In the genomic region with DNA sequence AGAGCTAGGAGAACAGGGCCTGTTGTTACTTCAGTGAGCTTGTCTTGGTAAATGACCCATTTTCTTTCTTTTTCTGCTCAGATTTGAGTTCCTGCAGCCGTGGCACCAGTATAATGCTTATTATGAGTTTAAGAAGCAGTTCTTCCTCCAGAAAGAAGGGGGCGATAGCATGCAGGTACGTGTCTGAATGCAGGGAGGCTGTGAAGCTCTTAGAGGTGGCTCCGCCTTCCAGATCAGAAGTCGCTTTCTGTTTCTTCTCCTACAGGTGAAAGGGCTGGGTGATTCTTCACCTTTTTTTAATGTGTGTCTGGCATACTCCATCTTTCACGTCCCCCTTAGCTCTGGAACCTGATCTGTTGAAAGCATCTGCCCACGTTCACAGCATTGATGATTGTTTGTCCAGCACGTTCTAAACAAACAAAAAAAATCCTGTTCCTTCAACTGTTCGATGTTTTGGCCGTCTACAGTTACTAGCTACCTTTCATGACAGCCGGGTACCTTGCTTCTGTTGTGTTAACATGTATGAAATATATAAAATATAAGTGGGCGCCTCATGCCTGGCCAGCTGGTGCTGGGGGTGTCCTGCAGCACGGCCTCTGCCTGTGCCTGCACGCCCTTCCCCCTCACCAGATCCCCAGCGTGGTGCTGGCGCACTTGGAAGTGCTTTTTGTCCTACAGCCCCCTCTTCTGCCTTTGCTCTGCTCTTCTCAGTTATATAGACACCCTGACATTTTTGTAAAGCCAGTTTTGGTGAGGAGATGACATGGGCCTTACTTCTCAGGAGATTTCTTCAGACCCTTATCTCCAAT, we compare ENCODE assay signal across 9 cellular contexts. TPM values are rescaled to one million over a fixed set of nuclear protein-coding genes. Genes with fewer than 3 reads are reported as not detected.
DNase-seq lines count a peak whose midpoint lies in the region; ATAC-seq, FAIRE-seq and TF ChIP-seq lines count a peak whose summit lies in the region.
"Had no signal": no experiment of that assay in that cellular context is flagged by ENCODE, and none has a peak within 500 bp of the region (broad histone marks: within the 10 kb centered on the region; RNA-seq: fewer than 3 reads in every experiment).

No MANE protein-coding gene starts in this region.

- no peak overlapping the region for H2BK120ac ChIP-seq in H1 (replicated peaks; ENCODE audit: low read depth, low read length)

- H3K9me3 ChIP-seq in H1 (ENCODE audit: insufficient read depth in 2 of 2, low read depth in 1 of 2, low read length in 1 of 2) (no peaks in the 10 kb centered on the region), upper lobe of right lung (no peaks in the 10 kb centered on the region), tibial artery (no peaks in the 10 kb centered on the region)

- no peaks in the 10 kb centered on the region; the same call in 1 of the 2 replicates for H3K79me1 ChIP-seq in H1 (ENCODE audit: low read depth, low read length)

- H3K9ac ChIP-seq in H1 (replicated peaks in 1 of 4; ENCODE audit: extremely low read depth in 1 of 4, low read depth in 3 of 4, low read length in 3 of 4), result no peak overlapping the region

- H3K23me2 ChIP-seq in H1 (ENCODE audit: low read depth, low read length), result no peaks in the 10 kb centered on the region

- H4K5ac ChIP-seq in H1 (ENCODE audit: insufficient read length, low read depth, low read length), result no peak overlapping the region

- no peak overlapping the region for H2BK5ac ChIP-seq in H1 (ENCODE audit: low read depth, low read length)

- no peak overlapping the region for H2AFZ ChIP-seq in H1 (ENCODE audit: low read length)

- FAIRE-seq in H1 (lab: Jason Lieb, UNC), result peak; percentile 97

- intact Hi-C loops in upper lobe of right lung (cut with DNase I), result no loop called here
- intact Hi-C loops in tibial artery (cut with DNase I; ENCODE audit: low total_unique reads), result no loop called here

- H4K91ac ChIP-seq in H1 (replicated peaks; ENCODE audit: insufficient read length, low read length), result no peak overlapping the region

- H2BK15ac ChIP-seq in H1 (ENCODE audit: low read length), result no peak overlapping the region

- DNase-seq in NCI-H2171 treated with DMSO at 0.1 percent for 48 hours (lab: John Stamatoyannopoulos, UW) (peak; percentile 58), NCI-H2171 (lab: John Stamatoyannopoulos, UW) (no peak), RWPE1 (ENCODE audit: low spot score) (peak; percentile 25), H1 (ENCODE audit: low read depth in 1 of 2, low spot score in 2 of 2) (no peak), upper lobe of right lung (no peak), tibial artery (no peak)

- H2AK5ac ChIP-seq in H1 (ENCODE audit: low read depth, low read length), result no peak overlapping the region

- POLR2A ChIA-PET in RWPE1 (lab: Yijun Ruan, JAX; ENCODE audit: low non-redundant PET) (no interaction called here), H1 (lab: Charles Lee; ENCODE audit: partially characterized antibody) (interaction anchor here (1.1 to 1.5 kb wide), 4 partner anchors 9 to 75 kb away, joined by 3 to 6 read pairs (median 4); partner anchors contain the start of gene MMP17)

- H3K56ac ChIP-seq in H1 (replicated peaks; ENCODE audit: insufficient read length, low read depth, low read length), result no peak overlapping the region

- no peak overlapping the region for H3K4ac ChIP-seq in H1 (replicated peaks; ENCODE audit: insufficient read length, low read depth, low read length)

- no peak overlapping the region for H3K4me2 ChIP-seq in H1 (ENCODE audit: insufficient read depth in 1 of 2, low read depth in 2 of 2, low read length in 2 of 2)

- H2BK20ac ChIP-seq in H1 (ENCODE audit: low read length), result no peak overlapping the region

- H4K8ac ChIP-seq in H1 (ENCODE audit: extremely low read depth, insufficient read depth, low read length), result no peak overlapping the region

- peaks cover 0 to 3% of the 10 kb centered on the region in 2 experiments for H4K20me1 ChIP-seq in H1 (replicated peaks in 1 of 2; ENCODE audit: control insufficient read depth in 1 of 2, insufficient read depth in 2 of 2, low read length in 2 of 2)

- no peak overlapping the region for H3K23ac ChIP-seq in H1 (ENCODE audit: insufficient read length)

- H3K36me3 ChIP-seq in H1 (ENCODE audit: control insufficient read depth in 2 of 4, insufficient read depth in 4 of 4, low read length in 3 of 4), result peaks cover 11 to 53% (median 35%) of the 10 kb centered on the region in 4 experiments
- peaks cover 79% of the 10 kb centered on the region for H3K36me3 ChIP-seq in upper lobe of right lung
- H3K36me3 ChIP-seq in tibial artery, result peaks cover 65 to 95% (median 73%) of the 10 kb centered on the region in 3 donors

- no peak overlapping the region for H2BK12ac ChIP-seq in H1 (ENCODE audit: low read depth, low read length)

- peak; percentile 58 to 67 for TF ChIP-seq RAD21 in H1 (IDR thresholded peaks at IDR 0.05 in 1 of 2, conservative IDR thresholded peaks at IDR 0.05 in 1 of 2; ENCODE audit: low read depth in 2 of 2, low read length in 2 of 2)

- peak; percentile 26; the same call in 1 of the 2 replicates for TF ChIP-seq CTCF in RWPE1 (conservative IDR thresholded peaks at IDR 0.05; ENCODE audit: low read depth)
- peak; percentile 54 to 85 (median 64) for TF ChIP-seq CTCF in H1 (IDR thresholded peaks at IDR 0.05; ENCODE audit: control extremely low read depth in 1 of 3, insufficient read depth in 1 of 3, low read depth in 1 of 3, low read length in 3 of 3)
- TF ChIP-seq CTCF in upper lobe of right lung (IDR thresholded peaks at IDR 0.05), result peak; percentile 26
- no peak for TF ChIP-seq CTCF in tibial artery (IDR thresholded peaks at IDR 0.05)

- no peak for TF ChIP-seq POLR2A in H1 (IDR thresholded peaks at IDR 0.05; ENCODE audit: control extremely low read depth in 1 of 2, low read depth in 2 of 2, low read length in 2 of 2)

- WGBS in H1 (ENCODE audit: extremely low coverage in 1 of 2, insufficient coverage in 1 of 2, insufficient read length in 1 of 2, insufficient replicate concordance in 2 of 2, low coverage in 1 of 2, low lambda C conversion rate in 2 of 2, missing lambda C conversion rate in 1 of 2), 2 experiments, result 90% methylated on average over 16 of the region's 16 CpGs; no CpG with 5 or more reads in 1 of the 2 experiments

- ATAC-seq in HG03108 (IDR thresholded peaks at IDR 0.05; ENCODE audit: unreplicated experiment), result peak; percentile 58
- no peak for ATAC-seq in upper lobe of right lung
- no peak for ATAC-seq in HG02852 (IDR thresholded peaks at IDR 0.05; ENCODE audit: unreplicated experiment)

- H3K27ac ChIP-seq in RWPE1, result no peak overlapping the region
- no peak overlapping the region for H3K27ac ChIP-seq in H1 (ENCODE audit: low read depth, low read length)
- no peak overlapping the region for H3K27ac ChIP-seq in upper lobe of right lung
- no peak overlapping the region for H3K27ac ChIP-seq in tibial artery
- H3K27ac ChIP-seq: skin epidermis had no signal

- no peak for TF ChIP-seq EP300 in H1 (IDR thresholded peaks at IDR 0.05; ENCODE audit: borderline replicate concordance in 1 of 2, low read depth in 2 of 2, low read length in 2 of 2)

- 0 out of 4 replicates have a peak, but pooled peaks cover 0 to 4% of the 10 kb centered on the region in 2 experiments for H3K79me2 ChIP-seq in H1 (ENCODE audit: control insufficient read depth in 1 of 2, insufficient read depth in 2 of 2, low read length in 2 of 2)

- H3K27me3 ChIP-seq in H1 (replicated peaks in 1 of 4; ENCODE audit: control insufficient read depth in 3 of 4, extremely low read depth in 1 of 4, insufficient read depth in 3 of 4, low read length in 3 of 4), result no peaks in the 10 kb centered on the region
- no peaks in the 10 kb centered on the region for H3K27me3 ChIP-seq in upper lobe of right lung
- H3K27me3 ChIP-seq in tibial artery, result no peaks in the 10 kb centered on the region

- peaks cover 3 to 21% (median 10%) of the 10 kb centered on the region in 4 experiments for H3K4me1 ChIP-seq in H1 (replicated peaks in 1 of 4; ENCODE audit: control insufficient read depth in 3 of 4, insufficient read depth in 4 of 4, low read length in 3 of 4)
- no peaks in the 10 kb centered on the region for H3K4me1 ChIP-seq in upper lobe of right lung
- H3K4me1 ChIP-seq in tibial artery, result no peaks in the 10 kb centered on the region

- H3K18ac ChIP-seq in H1 (ENCODE audit: extremely low read depth, low read length), result no peak overlapping the region

- H3K4me3 ChIP-seq in H1 (ENCODE audit: extremely low read depth in 1 of 4, insufficient read depth in 2 of 4, low read depth in 3 of 4, low read length in 4 of 4) (no peak overlapping the region), upper lobe of right lung (no peak overlapping the region), tibial artery (no peak overlapping the region)
- H3K4me3 ChIP-seq: skin epidermis had no signal

- CTCF ChIA-PET in RWPE1 (lab: Yijun Ruan, JAX) (interaction anchor here (0.7 to 1.5 kb wide), 3 partner anchors 11 to 944 kb away, joined by 3 to 5 read pairs (median 5); no protein-coding TSS in a partner anchor), H1 (lab: Charles Lee; ENCODE audit: partially characterized antibody) (interaction anchor here (0.5 to 4.2 kb wide), 31 partner anchors 9 to 640 kb away, joined by 3 to 56 read pairs (median 4); partner anchors contain the start of gene SFSWAP)

- H3K14ac ChIP-seq in H1 (ENCODE audit: insufficient read length), result no peak overlapping the region

TF ChIP-seq in H1, 55 proteins besides CTCF, POLR2A, EP300 and RAD21 (continues in another document):
- TF ChIP-seq SP4 (IDR thresholded peaks at IDR 0.05; ENCODE audit: low read length) (no peak), CREB1 (IDR thresholded peaks at IDR 0.05) (peak; percentile 33; the same call in 1 of the 2 replicates), EGR1 (IDR thresholded peaks at IDR 0.05; ENCODE audit: borderline replicate concordance, low read depth, low read length) (no peak), NANOG (IDR thresholded peaks at IDR 0.05; ENCODE audit: insufficient read depth, low read depth, low read length, poor library complexity, severe bottlenecking) (no peak), EZH2 (IDR thresholded peaks at IDR 0.05; ENCODE audit: low read depth, low read length, severe bottlenecking) (no peak)

RNA-seq across cellular contexts. Expression of gene SFSWAP, which starts 44.6 kb away (rescaled TPM):
- 48.3 and 49.5 TPM in 2 replicates for total RNA-seq in H1 (2021; fragmentation: NEBNext Ultra II Directional; extraction: Animal tissue kit (Norgen Biotek cat#: 25700))
- polyA plus RNA-seq in H1 (2011; rRNA removed), result 36.5 and 64.4 TPM in 2 replicates
- 25.1 TPM for polyA plus RNA-seq in H1 (2011; cell fraction: cytosol; rRNA removed)
- 154 TPM for polyA plus RNA-seq in H1 (2011; cell fraction: nucleus; rRNA removed)
- 35.4 to 37.3 TPM (median 36.3 TPM) in 4 replicates for polyA plus RNA-seq in H1 (2012, experiment 1 of 2)
- polyA plus RNA-seq in H1 (2012, experiment 2 of 2), result 13.3 TPM
- 51.5 TPM for polyA plus RNA-seq in H1 (2013, experiment 1 of 2)
- polyA plus RNA-seq in H1 (2013, experiment 2 of 2), result 47.2 TPM
- polyA minus RNA-seq in H1 (2011; rRNA and poly(A)+ RNA removed), result 18.9 and 20.6 TPM in 2 replicates
- 20.5 TPM for polyA minus RNA-seq in H1 (2011; cell fraction: cytosol; rRNA and poly(A)+ RNA removed)
- polyA minus RNA-seq in H1 (2011; cell fraction: nucleus; rRNA and poly(A)+ RNA removed), result 37.8 TPM
- 51.2 TPM for total RNA-seq in upper lobe of right lung

Comparison
In these comparisons a context has a peak if more than half of its experiments do, and no peak if none do; other contexts are left out.
1. DNase-seq: peak in NCI-H2171 treated with DMSO at 0.1 percent for 48 hours (single experiment) and RWPE1 (single experiment); none in NCI-H2171 (single experiment), H1 (0 of 2), upper lobe of right lung (single experiment) and tibial artery (0 of 2).
2. CTCF ChIP-seq: peak in RWPE1 (single experiment), H1 (3 of 3) and upper lobe of right lung (single experiment); none in tibial artery (0 of 2).